In the genomic region with DNA sequence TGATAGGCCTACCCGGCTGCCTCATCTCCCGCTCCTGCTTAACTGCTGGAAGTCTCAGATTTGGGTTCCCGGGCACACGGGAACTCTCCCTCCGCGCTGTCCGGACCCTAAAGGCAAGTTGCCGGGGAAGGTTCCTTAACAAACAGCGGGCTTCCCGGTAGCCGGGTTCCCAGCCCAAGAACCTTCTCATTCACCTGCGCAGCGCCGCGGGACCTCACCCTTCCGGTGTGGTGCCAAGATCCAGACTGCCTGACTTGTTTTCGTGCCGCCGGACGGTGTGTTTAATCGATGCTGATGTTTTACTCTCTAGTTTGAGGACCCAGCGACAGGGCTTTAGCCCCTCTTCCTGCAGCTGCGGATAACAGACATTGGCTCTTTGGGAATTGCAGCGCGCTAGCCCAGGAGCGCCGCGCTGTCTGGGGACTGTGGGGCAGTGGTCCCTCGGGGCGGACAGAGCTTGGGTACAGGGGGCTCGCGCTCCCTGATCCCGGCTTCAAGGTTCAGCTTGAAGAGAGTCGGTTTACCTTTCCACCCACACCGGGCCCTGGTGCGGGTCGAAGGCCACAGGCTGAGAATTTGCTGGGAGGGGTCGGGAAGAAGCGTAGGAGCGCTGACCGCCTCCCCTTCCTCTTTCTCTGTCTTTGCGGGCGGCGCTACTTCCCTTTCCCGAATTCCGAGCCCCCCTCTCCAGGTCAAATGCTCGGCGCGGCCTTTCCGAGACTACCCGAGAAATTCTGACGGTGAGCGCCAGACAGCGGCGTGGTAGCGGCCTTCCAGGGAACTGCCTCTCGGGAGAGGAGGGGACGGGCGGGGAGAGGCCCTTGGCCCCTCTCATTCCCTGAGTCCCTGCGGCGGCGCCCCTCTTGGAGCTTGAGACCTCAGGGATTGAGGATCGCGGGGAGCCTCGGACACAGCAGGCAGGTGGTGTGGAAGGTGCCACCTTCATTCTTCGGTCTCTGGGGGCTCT, we compare ENCODE assay signal across 8 cellular contexts. TPM values are rescaled to one million over a fixed set of nuclear protein-coding genes. Genes with fewer than 3 reads are reported as not detected.
DNase-seq lines count a peak whose midpoint lies in the region; ATAC-seq and TF ChIP-seq lines count a peak whose summit lies in the region.

No MANE protein-coding gene starts in this region.

- H3K4me1 ChIP-seq in mammary epithelial cell (ENCODE audit: insufficient read depth, low read length) = no peaks in the 10 kb centered on the region

- no peaks in the 10 kb centered on the region for H3K79me2 ChIP-seq in mammary epithelial cell (ENCODE audit: insufficient read depth, low read length)

- peaks cover 8% of the 10 kb centered on the region for H3K9me3 ChIP-seq in mammary epithelial cell (replicated peaks; ENCODE audit: insufficient read depth, low read length)

- dilution Hi-C loops in mammary epithelial cell (cut with HindIII; ENCODE audit: low sequenced_read_pairs) = no loop called here

- peak overlapping the region; percentile 23 for H3K4me2 ChIP-seq in mammary epithelial cell (ENCODE audit: insufficient read depth, low read depth, low read length)

- no peaks in the 10 kb centered on the region for H3K9me3 Mint-ChIP-seq in stimulated activated naive CD8-positive, alpha-beta T cell treated with anti-CD3 and anti-CD28 coated beads, Interleukin-15, amount 100 ng/mL, for 72 hours

- peak overlapping the region; percentile 85 to 91 for H3K4me3 Mint-ChIP-seq in stimulated activated naive CD8-positive, alpha-beta T cell treated with anti-CD3 and anti-CD28 coated beads, Interleukin-15, amount 100 ng/mL, for 72 hours

- BruUV-seq in mammary epithelial cell (replicated peaks; lab: Mats Ljungman, UMichigan) = no TSS peak

- no peak overlapping the region for H3K27ac ChIP-seq in mammary epithelial cell (ENCODE audit: insufficient read depth, low read depth, low read length)

- intact Hi-C loops in mammary epithelial cell (cut with micrococcal nuclease) = no loop called here
- intact Hi-C loops in left colon (cut with DNase I, micrococcal nuclease) = no loop called here

- no peak for TF ChIP-seq CTCF in mammary epithelial cell (conservative IDR thresholded peaks at IDR 0.05 in 1 of 2, IDR thresholded peaks at IDR 0.05 in 1 of 2; ENCODE audit: extremely low read depth in 1 of 2, insufficient read depth in 1 of 2, low read depth in 1 of 2, low read length in 2 of 2)

- peak; percentile 60 for ATAC-seq in left colon
- peak; percentile 70 for ATAC-seq in stimulated activated naive CD8-positive, alpha-beta T cell treated with anti-CD3 and anti-CD28 coated beads, Interleukin-15, amount 100 ng/mL, for 72 hours
- ATAC-seq in HG02588 (IDR thresholded peaks at IDR 0.05; ENCODE audit: unreplicated experiment) = no peak
- ATAC-seq in GM21360 (IDR thresholded peaks at IDR 0.05; ENCODE audit: unreplicated experiment) = no peak

- in situ Hi-C loops in mammary epithelial cell (cut with MboI; ENCODE audit: low sequenced_read_pairs in 2 of 2) = loop anchor here in 1 of 2 donors (5.0 kb wide), 1 partner anchor 468 kb away; no protein-coding TSS in a partner anchor

- H4K20me1 ChIP-seq in mammary epithelial cell (ENCODE audit: insufficient read depth, low read length) = no peaks in the 10 kb centered on the region

- peaks cover 50% of the 10 kb centered on the region for H3K27me3 Mint-ChIP-seq in stimulated activated naive CD8-positive, alpha-beta T cell treated with anti-CD3 and anti-CD28 coated beads, Interleukin-15, amount 100 ng/mL, for 72 hours

- 21% methylated on average over 41 of the region's 66 CpGs for WGBS in mammary epithelial cell (ENCODE audit: low coverage, missing lambda C conversion rate)

- CTCF ChIA-PET in mammary epithelial cell (lab: Charles Lee; ENCODE audit: low non-redundant PET) = no interaction called here

- peak; percentile 40 for DNase-seq in activated CD4-positive, alpha-beta T cell treated with anti-CD3 and anti-CD28 coated beads for 48 hours
- no peak for DNase-seq in activated CD4-positive, alpha-beta T cell treated with anti-CD3 and anti-CD28 coated beads for 4 hours
- DNase-seq in mammary epithelial cell = no peak
- DNase-seq in left colon = peak in 1 of 2 donors; percentile 29
- no peak for DNase-seq in stimulated activated naive CD8-positive, alpha-beta T cell treated with anti-CD3 and anti-CD28 coated beads, Interleukin-15, amount 100 ng/mL, for 72 hours
- DNase-seq in KG1 (lab: John Stamatoyannopoulos, UW) = no peak

- no peak overlapping the region for H3K9ac ChIP-seq in mammary epithelial cell (ENCODE audit: insufficient read depth, low read length)

- H3K4me1 Mint-ChIP-seq in stimulated activated naive CD8-positive, alpha-beta T cell treated with anti-CD3 and anti-CD28 coated beads, Interleukin-15, amount 100 ng/mL, for 72 hours = peaks cover 32% of the 10 kb centered on the region

- peaks cover 18% of the 10 kb centered on the region for H3K27me3 ChIP-seq in mammary epithelial cell (ENCODE audit: insufficient read depth, low read length)

- no peak overlapping the region for H3K4me3 ChIP-seq in mammary epithelial cell (replicated peaks in 1 of 3; ENCODE audit: insufficient read depth in 1 of 3, low read depth in 2 of 3, low read length in 3 of 3)

- peak overlapping the region; percentile 20 for H2AFZ ChIP-seq in mammary epithelial cell (ENCODE audit: low read depth, low read length)

- H3K36me3 ChIP-seq in mammary epithelial cell (ENCODE audit: insufficient read depth, low read length) = no peaks in the 10 kb centered on the region

- peak overlapping the region; percentile 42 to 72 for H3K27ac Mint-ChIP-seq in stimulated activated naive CD8-positive, alpha-beta T cell treated with anti-CD3 and anti-CD28 coated beads, Interleukin-15, amount 100 ng/mL, for 72 hours

RNA-seq across cellular contexts. Expression of a gene that starts 17.2 kb away (rescaled TPM):
- total RNA-seq in mammary epithelial cell = 10 to 100 TPM; 14.2 to 15.9 TPM
- 18.8 TPM for polyA plus RNA-seq in mammary epithelial cell
- polyA minus RNA-seq in mammary epithelial cell = 12.5 TPM
- total RNA-seq in left colon = 10 to 100 TPM; 12.7 to 15.4 TPM

RNA-seq across cellular contexts. Expression of a gene that starts 45.5 kb away (rescaled TPM):
- total RNA-seq in mammary epithelial cell (10 to 100 TPM; 14.3 to 17.8 TPM), left colon (10 to 100 TPM; 17.8 to 19.9 TPM)
- polyA plus RNA-seq in mammary epithelial cell = 3.6 TPM
- 10.0 TPM for polyA minus RNA-seq in mammary epithelial cell

Comparison
In these comparisons a context has a peak if more than half of its experiments do, and no peak if none do; other contexts are left out.
1. ATAC-seq: peak in left colon (single experiment) and stimulated activated naive CD8-positive, alpha-beta T cell treated with anti-CD3 and anti-CD28 coated beads, Interleukin-15, amount 100 ng/mL, for 72 hours (single experiment); none in HG02588 (single experiment) and GM21360 (single experiment).